9 cellular contexts compared by ENCODE assay signal in genomic region chr1:87132664-87133000, GRCh38.
A peak's percentile ranks its signal among the peaks of the same experiment; 100 is the strongest.
DNase-seq lines count a peak whose midpoint lies in the region; ATAC-seq and TF ChIP-seq lines count a peak whose summit lies in the region.
"Had no signal": no experiment of that assay in that cellular context is flagged by ENCODE, and none has a peak within 500 bp of the region (broad histone marks: within the 10 kb centered on the region; RNA-seq: fewer than 3 reads in every experiment).

No MANE protein-coding gene starts in this region.

- H3K9me3 ChIP-seq in CD8-positive, alpha-beta memory T cell (ENCODE audit: low read length) = no peaks in the 10 kb centered on the region
- H3K9me3 ChIP-seq in gastroesophageal sphincter (no peaks in the 10 kb centered on the region), sigmoid colon (no peaks in the 10 kb centered on the region)

- no peak overlapping the region for H3K27ac ChIP-seq in CD8-positive, alpha-beta memory T cell (ENCODE audit: low read depth, low read length)
- H3K27ac ChIP-seq in gastroesophageal sphincter (peak overlapping the region in 3 of 4 donors; percentile 46 to 72 (median 66)), sigmoid colon (peak overlapping the region; percentile 6 to 57 (median 20))

- H3K27me3 Mint-ChIP-seq in CD8-positive, alpha-beta memory T cell = peaks cover 16 to 53% of the 10 kb centered on the region in 2 donors
- H3K27me3 Mint-ChIP-seq in WTC11 (ENCODE audit: low read depth) = peaks cover 16% of the 10 kb centered on the region

- H3K9me3 Mint-ChIP-seq in CD8-positive, alpha-beta memory T cell = peaks cover 0 to 2% (median 0%) of the 10 kb centered on the region in 5 donors
- H3K9me3 Mint-ChIP-seq in WTC11 = no peaks in the 10 kb centered on the region

- peak overlapping the region; percentile 58 to 73 (median 63) for H3K4me3 Mint-ChIP-seq in CD8-positive, alpha-beta memory T cell
- H3K4me3 Mint-ChIP-seq in WTC11 = peak overlapping the region; percentile 67

- no peaks in the 10 kb centered on the region for H3K36me3 ChIP-seq in CD8-positive, alpha-beta memory T cell (ENCODE audit: insufficient read depth, low read length)
- no peaks in the 10 kb centered on the region for H3K36me3 ChIP-seq in gastroesophageal sphincter
- no peaks in the 10 kb centered on the region for H3K36me3 ChIP-seq in sigmoid colon

- POLR2A ChIA-PET in CD8-positive, alpha-beta memory T cell (lab: Charles Lee) = no interaction called here
- POLR2A ChIA-PET in WTC11 (lab: Charles Lee) = no interaction called here

- no peak for TF ChIP-seq CTCF in WTC11 (IDR thresholded peaks at IDR 0.05)
- no peak for TF ChIP-seq CTCF in gastroesophageal sphincter (IDR thresholded peaks at IDR 0.05)
- no peak for TF ChIP-seq CTCF in sigmoid colon (IDR thresholded peaks at IDR 0.05)
- TF ChIP-seq CTCF in GM13976 (IDR thresholded peaks at IDR 0.05; ENCODE audit: borderline replicate concordance, control extremely low read depth, extremely low read depth, insufficient read depth, missing control alignments) = no peak

- TF ChIP-seq EP300 in gastroesophageal sphincter (IDR thresholded peaks at IDR 0.05) (no peak), sigmoid colon (IDR thresholded peaks at IDR 0.05) (no peak)

- intact Hi-C loops in sigmoid colon (cut with DNase I) = loop anchor here (5.0 kb wide), 2 partner anchors 195 to 820 kb away; partner anchors contain the start of gene LMO4

- CTCF ChIA-PET in CD8-positive, alpha-beta memory T cell (lab: Charles Lee) = no interaction called here
- CTCF ChIA-PET in WTC11 (lab: Charles Lee) = interaction anchor here (0.6 to 1.3 kb wide), 2 partner anchors 16 to 279 kb away, joined by 3 read pairs; no protein-coding TSS in a partner anchor

- H3K4me1 ChIP-seq in CD8-positive, alpha-beta memory T cell (ENCODE audit: insufficient read depth, low read length) = no peaks in the 10 kb centered on the region
- H3K4me1 ChIP-seq in gastroesophageal sphincter (peaks cover 0 to 42% (median 0%) of the 10 kb centered on the region in 3 donors), sigmoid colon (peaks cover 0 to 12% (median 7%) of the 10 kb centered on the region in 4 donors)

- no peaks in the 10 kb centered on the region for H3K36me3 Mint-ChIP-seq in CD8-positive, alpha-beta memory T cell
- H3K36me3 Mint-ChIP-seq in WTC11 = no peaks in the 10 kb centered on the region

- no peak for DNase-seq in CD8-positive, alpha-beta memory T cell
- DNase-seq in WTC11 (ENCODE audit: low spot score) = no peak
- no peak for DNase-seq in sigmoid colon
- DNase-seq in DMS 273 (lab: John Stamatoyannopoulos, UW; ENCODE audit: unreplicated experiment) = no peak
- DNase-seq in GM13976 (ENCODE audit: low spot score) = no peak
- DNase-seq: NCI-H1694 treated with DMSO at 0.1 percent for 48 hours had no signal

- peaks cover 9 to 16% (median 10%) of the 10 kb centered on the region in 3 donors for H3K4me1 Mint-ChIP-seq in CD8-positive, alpha-beta memory T cell
- peaks cover 22% of the 10 kb centered on the region for H3K4me1 Mint-ChIP-seq in WTC11

- peaks cover 10% of the 10 kb centered on the region for H3K27me3 ChIP-seq in CD8-positive, alpha-beta memory T cell (ENCODE audit: insufficient read depth, low read length, poor library complexity, severe bottlenecking)
- no peaks in the 10 kb centered on the region for H3K27me3 ChIP-seq in gastroesophageal sphincter
- H3K27me3 ChIP-seq in sigmoid colon = no peaks in the 10 kb centered on the region

- H3K27ac Mint-ChIP-seq in CD8-positive, alpha-beta memory T cell = no peak overlapping the region
- H3K27ac Mint-ChIP-seq in WTC11 = no peak overlapping the region

- ATAC-seq in WTC11 (no peak), gastroesophageal sphincter (no peak), HG03175 (IDR thresholded peaks at IDR 0.05; ENCODE audit: unreplicated experiment) (no peak), GM21423 (IDR thresholded peaks at IDR 0.05; ENCODE audit: unreplicated experiment) (no peak)

- no peak overlapping the region for H3K4me3 ChIP-seq in CD8-positive, alpha-beta memory T cell (ENCODE audit: low read length)
- H3K4me3 ChIP-seq in gastroesophageal sphincter (peak overlapping the region in 1 of 2 donors; percentile 52), sigmoid colon (peak overlapping the region in 3 of 4 donors; percentile 42 to 54 (median 51))

- in situ Hi-C loops in GM13976 (cut with MboI; ENCODE audit: low sequenced_read_pairs, unreplicated experiment) = loop anchor here (25.0 kb wide), 2 partner anchors 155 to 830 kb away; no protein-coding TSS in a partner anchor

- TF ChIP-seq POLR2A in gastroesophageal sphincter (IDR thresholded peaks at IDR 0.05) (no peak), sigmoid colon (IDR thresholded peaks at IDR 0.05) (no peak)

- 88 to 100% methylated on average over 3 to 13 of the region's 14 CpGs for WGBS in gastroesophageal sphincter (ENCODE audit: low coverage in 1 of 2), 2 donors
- WGBS in sigmoid colon, 2 donors = 84 to 90% methylated on average over 14 of the region's 14 CpGs

TF ChIP-seq in WTC11, 78 proteins besides CTCF, POLR2A, EP300 and RAD21:
- TF ChIP-seq SP1 (CRISPR knock-in tag; conservative IDR thresholded peaks at IDR 0.05) = no peak
- TF ChIP-seq GTF2I (CRISPR knock-in tag; conservative IDR thresholded peaks at IDR 0.05) = no peak
- no peak for TF ChIP-seq RELA (CRISPR knock-in tag; IDR thresholded peaks at IDR 0.05; ENCODE audit: borderline replicate concordance)
- no peak for TF ChIP-seq CBFB (CRISPR knock-in tag; IDR thresholded peaks at IDR 0.05; ENCODE audit: low read depth)
- TF ChIP-seq FOXP4 (CRISPR knock-in tag; IDR thresholded peaks at IDR 0.05) = no peak
- no peak for TF ChIP-seq SOX15 (CRISPR knock-in tag; IDR thresholded peaks at IDR 0.05)
